12 cellular contexts compared by ENCODE assay signal in the genomic region with DNA sequence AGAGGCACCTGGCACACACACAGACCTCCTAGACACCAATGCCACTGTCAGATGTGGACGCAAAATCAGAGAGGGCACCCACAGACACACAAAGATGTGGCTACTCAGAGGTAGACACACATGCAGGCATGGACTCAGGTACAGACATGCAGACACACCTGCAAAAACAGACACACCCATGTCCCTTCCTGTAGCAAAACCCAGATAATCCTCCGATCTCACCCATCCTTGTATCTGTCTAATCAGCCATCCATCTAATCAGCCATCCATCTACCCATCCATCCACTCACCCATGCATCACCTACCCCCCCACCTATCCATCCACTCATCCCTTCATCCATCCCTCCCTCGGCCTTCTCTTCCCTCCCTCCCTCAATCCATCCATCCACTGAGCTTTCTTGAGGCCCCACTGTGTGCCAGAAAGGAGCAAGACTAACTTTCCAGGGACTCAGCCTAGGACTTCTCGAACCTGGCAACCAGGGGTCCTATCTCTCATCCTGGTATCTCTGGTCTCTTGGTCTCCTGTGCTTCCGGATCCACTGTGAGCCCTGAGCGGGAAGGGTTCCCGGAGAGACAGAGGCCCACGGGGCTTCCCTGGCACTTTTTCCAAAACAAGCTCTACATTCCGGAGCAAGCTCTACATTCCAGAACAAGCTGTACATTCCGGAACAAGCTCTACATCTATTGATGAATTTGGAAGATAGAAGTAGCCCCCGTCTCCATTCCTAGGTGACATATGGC. TPM values are rescaled to one million over a fixed set of nuclear protein-coding genes. Genes with fewer than 3 reads are reported as not detected.
DNase-seq lines count a peak whose midpoint lies in the region; ATAC-seq and TF ChIP-seq lines count a peak whose summit lies in the region.
"Had no signal": no experiment of that assay in that cellular context is flagged by ENCODE, and none has a peak within 500 bp of the region (broad histone marks: within the 10 kb centered on the region; RNA-seq: fewer than 3 reads in every experiment).

No MANE protein-coding gene starts in this region.

- WGBS in esophagus, 2 donors = 70 to 77% methylated on average over 11 of the region's 11 CpGs
- 78 to 80% methylated on average over 11 of the region's 11 CpGs for WGBS in thyroid gland, 2 donors

- peaks cover 29% of the 10 kb centered on the region for H3K79me2 ChIP-seq in osteoblast (ENCODE audit: insufficient read depth, low read length)

- TF ChIP-seq CTCF in AG04450 (IDR thresholded peaks at IDR 0.05; ENCODE audit: low read depth, low read length) = no peak
- no peak for TF ChIP-seq CTCF in RWPE1 (conservative IDR thresholded peaks at IDR 0.05; ENCODE audit: low read depth)
- TF ChIP-seq CTCF in osteoblast (IDR thresholded peaks at IDR 0.05; ENCODE audit: extremely low read depth, low read depth, low read length) = no peak
- no peak for TF ChIP-seq CTCF in thyroid gland (IDR thresholded peaks at IDR 0.05)

- H3K36me3 ChIP-seq in esophagus (ENCODE audit: control insufficient read depth in 2 of 2, insufficient read depth in 2 of 2, low read length in 1 of 2) = no peaks in the 10 kb centered on the region
- peaks cover 13% of the 10 kb centered on the region for H3K36me3 ChIP-seq in osteoblast (ENCODE audit: insufficient read depth, low read length)
- H3K36me3 ChIP-seq in thyroid gland = no peaks in the 10 kb centered on the region
- H3K36me3 ChIP-seq: HAP-1 had no signal

- CTCF ChIA-PET in AG04450 (lab: Charles Lee) = interaction anchor here (0.6 to 2.5 kb wide), 11 partner anchors 14 to 113 kb away, joined by 3 to 15 read pairs (median 6); no protein-coding TSS in a partner anchor
- CTCF ChIA-PET in RWPE1 (lab: Yijun Ruan, JAX) = interaction anchor here (0.7 to 5.7 kb wide), 8 partner anchors 36 to 522 kb away, joined by 3 to 47 read pairs (median 4); no protein-coding TSS in a partner anchor

- intact Hi-C loops in thyroid gland (cut with DNase I) = loop anchor here (5.0 kb wide), 1 partner anchor 109 kb away; no protein-coding TSS in a partner anchor

- POLR2A ChIA-PET in AG04450 (lab: Yijun Ruan, JAX) = interaction anchor here (1.6 kb wide), 1 partner anchor 52 kb away, joined by 4 read pairs; no protein-coding TSS in a partner anchor
- POLR2A ChIA-PET in RWPE1 (lab: Yijun Ruan, JAX; ENCODE audit: low non-redundant PET) = no interaction called here

- H3K4me1 ChIP-seq in esophagus (ENCODE audit: control insufficient read depth in 2 of 2, insufficient read depth in 2 of 2, low read length in 1 of 2) = peaks cover 3 to 11% of the 10 kb centered on the region in 2 donors
- peaks cover 71% of the 10 kb centered on the region for H3K4me1 ChIP-seq in osteoblast (ENCODE audit: insufficient read depth, low read length)
- peaks cover 0 to 28% of the 10 kb centered on the region in 2 donors for H3K4me1 ChIP-seq in thyroid gland
- H3K4me1 ChIP-seq: HAP-1 had no signal

- H3K27ac ChIP-seq in AG04450 (ENCODE audit: low read depth, low read length) (peak overlapping the region; percentile 47), RWPE1 (peak overlapping the region; percentile 86; the same call in 1 of the 2 replicates), esophagus (ENCODE audit: low read depth in 2 of 2, low read length in 1 of 2) (peak overlapping the region; percentile 14 to 53), osteoblast (ENCODE audit: low read depth, low read length) (peak overlapping the region; percentile 92), thyroid gland (no peak overlapping the region)

- peak overlapping the region; percentile 96 for H3K4me2 ChIP-seq in osteoblast (ENCODE audit: insufficient read depth, low read length)

- DNase-seq in AG04450 (ENCODE audit: low read depth, low spot score) (no peak), RWPE1 (ENCODE audit: low spot score) (no peak), osteoblast (ENCODE audit: insufficient read length, low spot score, missing footprints) (no peak), NCI-H2107 (lab: John Stamatoyannopoulos, UW) (no peak), thyroid gland (no peak)
- DNase-seq in stimulated activated CD4-positive, alpha-beta T cell treated with anti-CD3 and anti-CD28 coated beads, Interleukin-2, amount 100 ng/mL, for 24 hours = no peak
- DNase-seq: activated CD4-positive, alpha-beta T cell treated with anti-CD3 and anti-CD28 coated beads, Interleukin-2, amount 10 ng/mL, durations not matched to agents 7 days and 5 days; NCI-H524 treated with DMSO at 0.1 percent for 48 hours had no signal

- H3K4me3 ChIP-seq in AG04450 (ENCODE audit: low read depth, low read length) = no peak overlapping the region
- H3K4me3 ChIP-seq in esophagus (ENCODE audit: low read depth in 1 of 2, low read length in 2 of 2) = no peak overlapping the region
- H3K4me3 ChIP-seq in osteoblast (ENCODE audit: insufficient read depth, low read length) = no peak overlapping the region
- H3K4me3 ChIP-seq in thyroid gland (replicated peaks in 1 of 3) = no peak overlapping the region
- H3K4me3 ChIP-seq: HAP-1 had no signal

- H2AFZ ChIP-seq in osteoblast (ENCODE audit: low read length) = no peak overlapping the region

- no peak for TF ChIP-seq POLR2A in thyroid gland (IDR thresholded peaks at IDR 0.05)

- H3K9me3 ChIP-seq in AG04450 (ENCODE audit: control insufficient read depth, insufficient read depth, low read length) (no peaks in the 10 kb centered on the region), esophagus (ENCODE audit: control insufficient read depth in 2 of 2, insufficient read depth in 1 of 2, low read depth in 1 of 2, low read length in 1 of 2) (no peaks in the 10 kb centered on the region), osteoblast (ENCODE audit: low read depth, low read length) (no peaks in the 10 kb centered on the region), thyroid gland (no peaks in the 10 kb centered on the region)
- H3K9me3 ChIP-seq: HAP-1 had no signal

- H3K27me3 ChIP-seq in AG04450 (ENCODE audit: control insufficient read depth, insufficient read depth, low read length) (no peaks in the 10 kb centered on the region), esophagus (ENCODE audit: control insufficient read depth in 1 of 2, insufficient read depth in 2 of 2, low read length in 2 of 2) (no peaks in the 10 kb centered on the region), osteoblast (ENCODE audit: insufficient read depth, low read length) (no peaks in the 10 kb centered on the region), thyroid gland (no peaks in the 10 kb centered on the region)

- ATAC-seq in HG02759 (IDR thresholded peaks at IDR 0.05; ENCODE audit: unreplicated experiment) = no peak

- peaks cover 3% of the 10 kb centered on the region for H4K20me1 ChIP-seq in osteoblast (ENCODE audit: insufficient read depth, low read length)

RNA-seq across cellular contexts. Expression of gene TGM2, which starts 1.1 kb away (rescaled TPM):
- 326 and 398 TPM in 2 replicates for polyA plus RNA-seq in AG04450 (2011; rRNA removed)
- 277 and 363 TPM in 2 replicates for polyA minus RNA-seq in AG04450 (2011; rRNA and poly(A)+ RNA removed)
- 1 to 10 TPM; 5.1 to 8.6 TPM for polyA plus RNA-seq in esophagus
- 78.2 and 137 TPM in 2 replicates for total RNA-seq in osteoblast
- 100 to 1,000 TPM in 1 of 4 donors, 10 to 100 TPM in 3; 16.9 to 133 (median 18.4) TPM for total RNA-seq in thyroid gland
- total RNA-seq: activated T-helper 1 cell treated with anti-CD3 and anti-CD28 coated beads, Interleukin-12 subunit alpha, Interleukin-12 subunit beta, Interleukin-2, Interleukin-4 antibody, amounts not matched to agents 30 ng/mL and 10 ng/mL and 1 ng/mL, durations not matched to agents 14 hours and 24 hours and 36 hours had no signal

Comparison
In these comparisons a context has a peak if more than half of its experiments do, and no peak if none do; other contexts are left out.
1. H3K27ac ChIP-seq: peak in AG04450 (single experiment), RWPE1 (single experiment), esophagus (2 of 2) and osteoblast (single experiment); none in thyroid gland (0 of 3).